ENCODE assay signal across 19 cellular contexts in genomic region chr10:103512591-103513382, GRCh38. TPM values are rescaled to one million over a fixed set of nuclear protein-coding genes. Genes with fewer than 3 reads are reported as not detected.
DNase-seq lines count a peak whose midpoint lies in the region; ATAC-seq and TF ChIP-seq lines count a peak whose summit lies in the region.
"Had no signal": no experiment of that assay in that cellular context is flagged by ENCODE, and none has a peak within 500 bp of the region (broad histone marks: within the 10 kb centered on the region; RNA-seq: fewer than 3 reads in every experiment).

No MANE protein-coding gene starts in this region.

- no peak for TF ChIP-seq CTCF in HEK293 (tag by site-specific recombination; IDR thresholded peaks at IDR 0.05)
- no peak for TF ChIP-seq CTCF in VCaP (conservative IDR thresholded peaks at IDR 0.05)
- TF ChIP-seq CTCF in stomach (IDR thresholded peaks at IDR 0.05) = no peak

- CTCF ChIA-PET in HEK293 (lab: Yijun Ruan, JAX) = no interaction called here

- H3K9me3 ChIP-seq in HEK293 (ENCODE audit: control insufficient read depth, insufficient read depth, low read depth, low read length) (no peaks in the 10 kb centered on the region), stomach (no peaks in the 10 kb centered on the region)

- H3K4me3 ChIP-seq in HEK293 (ENCODE audit: low read depth, low read length) (no peak overlapping the region), stomach (no peak overlapping the region)
- H3K4me3 ChIP-seq: coronary artery had no signal

- TF ChIP-seq POLR2A in stomach (IDR thresholded peaks at IDR 0.05) = no peak

- no peaks in the 10 kb centered on the region for H3K27me3 ChIP-seq in stomach

- POLR2A ChIA-PET in HEK293 (lab: Yijun Ruan, JAX) = no interaction called here

- intact Hi-C loops in stomach (cut with DNase I; ENCODE audit: low total_unique reads) = no loop called here

- H3K36me3 ChIP-seq in HEK293 (ENCODE audit: control insufficient read depth in 2 of 2, insufficient read depth in 1 of 2, low read length in 2 of 2) (no peaks in the 10 kb centered on the region), stomach (no peaks in the 10 kb centered on the region)

- WGBS in stomach, 5 donors = 48 to 61% (median 53%) methylated on average over 11 to 13 of the region's 13 CpGs

- H3K4me1 ChIP-seq in HEK293 (ENCODE audit: control insufficient read depth, insufficient read depth, low read length) (no peaks in the 10 kb centered on the region), stomach (peaks cover 7 to 35% (median 25%) of the 10 kb centered on the region in 4 donors)

- DNase-seq in mesenteric fat pad (ENCODE audit: low spot score) = peak; percentile 82
- DNase-seq in stomach = peak; percentile 34
- DNase-seq in stimulated activated naive CD4-positive, alpha-beta T cell treated with Interleukin-2 at 50 U/mL for 16 hours (lab: John Stamatoyannopoulos, UW) = no peak
- no peak for DNase-seq in T-helper 2 cell
- DNase-seq: activated CD4-positive, CD25-positive, alpha-beta regulatory T cell treated with anti-CD3 and anti-CD28 coated beads, Interleukin-2, amount 50 U/mL, for 72 hours; activated naive CD4-positive, alpha-beta T cell treated with anti-CD3 and anti-CD28 coated beads, Interleukin-2, amount 50 U/mL, for 16 hours; mesendoderm; NCI-H1436 treated with DMSO at 0.1 percent for 48 hours; NCI-H446; SHP77; stimulated activated CD4-positive, alpha-beta T cell treated with anti-CD3 and anti-CD28 coated beads, Interleukin-2, amount 100 ng/mL, for 48 hours; T-helper 17 cell had no signal

- no peak for ATAC-seq in HG03342 (IDR thresholded peaks at IDR 0.05; ENCODE audit: unreplicated experiment)
- ATAC-seq: T-helper 17 cell had no signal

- H3K27ac ChIP-seq in HEK293 (ENCODE audit: extremely low read depth, low read depth, low read length) = no peak overlapping the region
- peak overlapping the region; percentile 49; the same call in 1 of the 2 replicates for H3K27ac ChIP-seq in VCaP
- peak overlapping the region in 4 of 5 donors; percentile 36 to 69 (median 50) for H3K27ac ChIP-seq in stomach
- H3K27ac ChIP-seq: coronary artery had no signal

- no peak for TF ChIP-seq EP300 in stomach (IDR thresholded peaks at IDR 0.05)

TF ChIP-seq in HEK293, 187 proteins besides CTCF, POLR2A, EP300 and RAD21:
- 0 out of 2 replicates have a peak, but pooled peaks have one; percentile 19 for TF ChIP-seq GLIS2 (tag by site-specific recombination; IDR thresholded peaks at IDR 0.05)
- no peak for TF ChIP-seq ZNF184 (tag by site-specific recombination; IDR thresholded peaks at IDR 0.05)
- TF ChIP-seq ZNF449 (tag by site-specific recombination; IDR thresholded peaks at IDR 0.05) = 0 out of 2 replicates have a peak, but pooled peaks have one; percentile 39
- TF ChIP-seq INSM2 (tag by site-specific recombination; IDR thresholded peaks at IDR 0.05) = no peak
- no peak for TF ChIP-seq BCL11A (tag by site-specific recombination; IDR thresholded peaks at IDR 0.05; ENCODE audit: low read depth)
- TF ChIP-seq ZNF701 (tag by site-specific recombination; IDR thresholded peaks at IDR 0.05) = no peak
- TF ChIP-seq GLIS1 (tag by site-specific recombination; IDR thresholded peaks at IDR 0.05) = 0 out of 2 replicates have a peak, but pooled peaks have one; percentile 13

RNA-seq across cellular contexts. Expression of gene NEURL1, which starts 19.3 kb away (rescaled TPM):
- total RNA-seq in mesenteric fat pad = 0.13 TPM
- 100 to 1,000 TPM in 1 of 5 donors, 1 to 10 TPM in 3, under 1 TPM in 1; 0.89 to 136 (median 3.3) TPM for total RNA-seq in stomach
- polyA plus RNA-seq in stomach = 1 to 10 TPM; 1.2 to 9.5 (median 2.7) TPM

RNA-seq across cellular contexts. Expression of gene CALHM3, which starts 33.7 kb away (rescaled TPM):
- total RNA-seq in mesenteric fat pad (not detected), stomach (not detected)
- not detected for polyA plus RNA-seq in stomach
- total RNA-seq: LHCN-M2, T-helper 17 cell, temporal lobe had no signal

RNA-seq across cellular contexts. Expression of gene CALHM1, which starts 54.1 kb away (rescaled TPM):
- total RNA-seq in mesenteric fat pad (not detected), stomach (not detected)
- polyA plus RNA-seq in stomach = not detected
- total RNA-seq: LHCN-M2, T-helper 17 cell, temporal lobe had no signal
- polyA plus RNA-seq: BJ had no signal

Comparison
In these comparisons a context has a peak if more than half of its experiments do, and no peak if none do; other contexts are left out.
1. DNase-seq: peak in mesenteric fat pad (single experiment) and stomach (single experiment); none in stimulated activated naive CD4-positive, alpha-beta T cell treated with Interleukin-2 at 50 U/mL for 16 hours (single experiment) and T-helper 2 cell (0 of 5).